ENCODE assay signal across 8 cellular contexts in the genomic region with DNA sequence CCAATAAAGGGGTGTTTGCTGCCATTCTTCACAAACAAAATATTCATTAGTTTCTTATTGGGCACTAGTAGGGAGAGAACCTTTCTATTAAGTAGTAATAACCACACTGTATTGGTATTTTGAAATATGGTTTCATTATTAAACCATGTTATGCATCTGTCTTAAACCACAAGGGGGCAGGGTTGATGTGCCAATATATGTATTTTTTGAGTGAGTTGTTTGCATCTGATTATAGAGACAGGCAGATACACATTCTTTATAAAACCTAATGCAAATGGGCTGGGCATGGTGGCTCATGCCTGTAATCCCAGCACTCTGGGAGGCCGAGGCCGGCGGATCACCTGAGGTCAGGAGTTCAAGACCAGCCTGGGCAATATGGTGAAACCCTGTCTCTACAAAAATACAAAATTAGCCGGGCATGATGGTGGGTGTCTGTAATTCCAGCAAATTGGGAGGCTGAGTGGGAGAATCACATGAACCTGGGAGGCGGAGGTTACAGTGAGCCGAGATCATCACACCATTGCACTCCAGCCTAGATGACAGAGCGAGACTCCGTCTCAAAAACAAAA. TPM values are rescaled to one million over a fixed set of nuclear protein-coding genes. Genes with fewer than 3 reads are reported as not detected.
A peak's percentile ranks its signal among the peaks of the same experiment; 100 is the strongest.
DNase-seq lines count a peak whose midpoint lies in the region; ATAC-seq and TF ChIP-seq lines count a peak whose summit lies in the region.
"Not testable (repeated sequence)": the region's sequence is repeated elsewhere in the genome, so short reads cannot be mapped to it uniquely, and the experiment has no call there.

No MANE protein-coding gene starts in this region.

- POLR2A ChIA-PET in OCI-LY7 (lab: Charles Lee), result not testable (repeated sequence)

- H3K9me3 Mint-ChIP-seq in activated naive CD8-positive, alpha-beta T cell (ENCODE audit: low read depth); nephron progenitor cell: not testable (repeated sequence)

- H3K79me2 ChIP-seq in OCI-LY7 (ENCODE audit: insufficient read depth, low read depth, low read length), result not testable (repeated sequence)

- intact Hi-C loops in OCI-LY7 (cut with micrococcal nuclease; ENCODE audit: unreplicated experiment), result loop anchor here (1.0 kb wide), 1 partner anchor 206 kb away; no protein-coding TSS in a partner anchor

- not testable (repeated sequence) for H3K36me3 Mint-ChIP-seq in activated naive CD8-positive, alpha-beta T cell; nephron progenitor cell (ENCODE audit: low read depth)

- H4K20me1 ChIP-seq in OCI-LY7 (ENCODE audit: insufficient read depth, low read length), result not testable (repeated sequence)

- H3K4me2 ChIP-seq in OCI-LY7 (ENCODE audit: low read length), result peak overlapping the region; percentile 45

- not testable (repeated sequence) for H3K27me3 Mint-ChIP-seq in activated naive CD8-positive, alpha-beta T cell; nephron progenitor cell (ENCODE audit: low read depth, poor library complexity)

- not testable (repeated sequence) for H3K4me1 ChIP-seq in OCI-LY7 (ENCODE audit: insufficient read depth, low read length, poor library complexity, severe bottlenecking)

- CTCF ChIA-PET in OCI-LY7 (lab: Charles Lee; ENCODE audit: unreplicated experiment), result not testable (repeated sequence)

- not testable (repeated sequence) for BruUV-seq in OCI-LY7 (replicated peaks; lab: Mats Ljungman, UMichigan)

- peak overlapping the region; percentile 48 for H2AFZ ChIP-seq in OCI-LY7 (ENCODE audit: low read length)

- not testable (repeated sequence) for H3K4me1 Mint-ChIP-seq in activated naive CD8-positive, alpha-beta T cell (ENCODE audit: low read depth); nephron progenitor cell

- not testable (repeated sequence) for H3K9me2 ChIP-seq in OCI-LY7 (ENCODE audit: insufficient read depth, low read length)

- H3K27ac ChIP-seq in 22Rv1; OCI-LY7 (ENCODE audit: low read depth, low read length, poor library complexity, severe bottlenecking): not testable (repeated sequence)

- peak overlapping the region; percentile 16 for H3K27ac Mint-ChIP-seq in activated naive CD8-positive, alpha-beta T cell
- H3K27ac Mint-ChIP-seq in nephron progenitor cell, result not testable (repeated sequence)

- ATAC-seq in HG02678 (IDR thresholded peaks at IDR 0.05; ENCODE audit: unreplicated experiment), result peak; percentile 71

- not testable (repeated sequence) for H3K9me3 ChIP-seq in OCI-LY7 (ENCODE audit: low read length)

- DNase-seq in GM12864 (ENCODE audit: low read depth) (peak; percentile 5), NCI-H1092 (lab: John Stamatoyannopoulos, UW) (peak; percentile 31), OCI-LY7 (ENCODE audit: low spot score) (peak; percentile 78), fibroblast of villous mesenchyme (ENCODE audit: low read depth) (peak; percentile 57)
- DNase-seq in nephron progenitor cell, result not testable (repeated sequence)

- not testable (repeated sequence) for H3K4me3 ChIP-seq in GM12864 (ENCODE audit: low read depth, low read length); OCI-LY7 (ENCODE audit: low read depth, low read length, poor library complexity, severe bottlenecking); fibroblast of villous mesenchyme (ENCODE audit: low read depth, low read length)

- not testable (repeated sequence) for H3K4me3 Mint-ChIP-seq in activated naive CD8-positive, alpha-beta T cell; nephron progenitor cell

- TF ChIP-seq CTCF in 22Rv1 (IDR thresholded peaks at IDR 0.05) (peak; percentile 90), GM12864 (IDR thresholded peaks at IDR 0.05; ENCODE audit: low read depth, low read length, missing control alignments) (peak; percentile 48), OCI-LY7 (conservative IDR thresholded peaks at IDR 0.05; ENCODE audit: low read length) (peak; percentile 88), fibroblast of villous mesenchyme (IDR thresholded peaks at IDR 0.05; ENCODE audit: insufficient read depth, low read depth, low read length) (peak; percentile 53), nephron progenitor cell (IDR thresholded peaks at IDR 0.05) (peak; percentile 58)

- H3K36me3 ChIP-seq in OCI-LY7 (ENCODE audit: insufficient read depth, low read length), result not testable (repeated sequence)

RNA-seq across cellular contexts. Expression of a gene that starts 56.0 kb away (rescaled TPM):
- 143 and 229 TPM in 2 replicates for total RNA-seq in OCI-LY7 (2014; rRNA removed; shearing (Covaris generic))
- total RNA-seq in OCI-LY7 (2022) (318 and 366 TPM in 2 replicates), fibroblast of villous mesenchyme (151 and 245 TPM in 2 replicates)
